ENCODE assay signal across 9 cellular contexts in the genomic region with DNA sequence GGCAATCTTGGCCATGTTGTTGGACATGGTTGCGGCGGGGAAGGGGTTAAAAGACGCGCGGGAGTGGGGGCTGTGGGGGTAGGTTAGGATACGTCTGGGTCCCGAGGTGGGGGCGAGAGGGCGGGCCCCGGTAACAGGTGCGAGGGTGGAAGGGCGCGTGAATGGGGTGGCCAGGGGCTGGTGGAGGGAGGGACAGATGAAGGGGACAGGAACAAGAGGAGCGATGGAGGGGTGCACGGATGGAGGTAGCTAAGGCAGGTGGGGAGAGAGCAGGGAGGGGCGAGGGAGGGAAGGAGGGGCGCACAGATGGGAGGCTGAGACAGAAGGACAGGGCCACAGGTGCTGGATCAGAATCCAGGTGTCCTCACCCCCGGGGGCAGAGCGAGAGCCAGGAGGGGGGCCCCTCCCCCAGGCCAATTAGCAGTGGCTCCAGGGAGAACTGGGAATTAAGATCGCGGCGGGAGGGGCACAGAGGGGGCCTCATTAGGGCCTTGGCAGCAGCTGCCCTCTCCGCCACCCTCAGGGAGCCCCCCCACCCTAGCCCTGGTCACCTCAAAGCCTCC. TPM values are rescaled to one million over a fixed set of nuclear protein-coding genes. Genes with fewer than 3 reads are reported as not detected.
DNase-seq lines count a peak whose midpoint lies in the region; ATAC-seq and TF ChIP-seq lines count a peak whose summit lies in the region.
"Had no signal": no experiment of that assay in that cellular context is flagged by ENCODE, and none has a peak within 500 bp of the region (broad histone marks: within the 10 kb centered on the region; RNA-seq: fewer than 3 reads in every experiment).

No MANE protein-coding gene starts in this region.

- no peak overlapping the region for H3K9ac ChIP-seq in iPS-20b (ENCODE audit: low read depth, low read length)

- H3K4me3 ChIP-seq in AG10803 (ENCODE audit: low read length) (peak overlapping the region; percentile 55), iPS-20b (ENCODE audit: low read length) (peak overlapping the region; percentile 73; the same call in 1 of the 2 replicates)

- CTCF ChIA-PET in activated CD8-positive, alpha-beta T cell treated with anti-CD3 and anti-CD28 coated beads, Interleukin-2, amount 10 ng/mL, durations not matched to agents 7 days and 5 days (lab: Charles Lee) = interaction anchor here (1.0 to 15.9 kb wide), 4 partner anchors 18 to 106 kb away, joined by 3 to 245 read pairs (median 18); a partner anchor contains a TSS

- no peak for DNase-seq in AG10803 (ENCODE audit: low read depth)
- no peak for DNase-seq in HFFc6
- DNase-seq in activated CD8-positive, alpha-beta T cell treated with anti-CD3 and anti-CD28 coated beads, Interleukin-2, amount 10 ng/mL, durations not matched to agents 7 days and 5 days = no peak
- DNase-seq in DMS79 treated with DMSO at 0.1 percent for 48 hours (lab: John Stamatoyannopoulos, UW) = no peak

- H3K9me3 Mint-ChIP-seq in HFFc6 = no peaks in the 10 kb centered on the region
- no peaks in the 10 kb centered on the region for H3K9me3 Mint-ChIP-seq in activated CD8-positive, alpha-beta T cell treated with anti-CD3 and anti-CD28 coated beads, Interleukin-2, amount 10 ng/mL, durations not matched to agents 7 days and 5 days (ENCODE audit: insufficient read depth)

- peaks cover 77% of the 10 kb centered on the region for H3K27me3 ChIP-seq in iPS-20b (ENCODE audit: insufficient read depth, low read length)

- no peaks in the 10 kb centered on the region for H3K9me3 ChIP-seq in iPS-20b (ENCODE audit: insufficient read depth, low read depth, low read length)

- H3K4me3 Mint-ChIP-seq in HFFc6 = peak overlapping the region; percentile 46; the same call in 1 of the 2 replicates
- peak overlapping the region; percentile 39 for H3K4me3 Mint-ChIP-seq in activated CD8-positive, alpha-beta T cell treated with anti-CD3 and anti-CD28 coated beads, Interleukin-2, amount 10 ng/mL, durations not matched to agents 7 days and 5 days

- no peak overlapping the region for H3K27ac ChIP-seq in iPS-20b (ENCODE audit: low read length)
- H3K27ac ChIP-seq: HL-60 had no signal

- H3K27me3 Mint-ChIP-seq in HFFc6 (ENCODE audit: insufficient read depth) = no peaks in the 10 kb centered on the region; the same call in 1 of the 2 replicates
- H3K27me3 Mint-ChIP-seq in activated CD8-positive, alpha-beta T cell treated with anti-CD3 and anti-CD28 coated beads, Interleukin-2, amount 10 ng/mL, durations not matched to agents 7 days and 5 days (ENCODE audit: low read depth) = peaks cover 2% of the 10 kb centered on the region

- no peak overlapping the region for H3K27ac Mint-ChIP-seq in HFFc6
- H3K27ac Mint-ChIP-seq in activated CD8-positive, alpha-beta T cell treated with anti-CD3 and anti-CD28 coated beads, Interleukin-2, amount 10 ng/mL, durations not matched to agents 7 days and 5 days = no peak overlapping the region

- no peaks in the 10 kb centered on the region for H3K36me3 ChIP-seq in iPS-20b (ENCODE audit: insufficient read depth, low read depth, low read length)

- peaks cover 10% of the 10 kb centered on the region for H3K4me1 ChIP-seq in iPS-20b (ENCODE audit: insufficient read depth, low read length)

- TF ChIP-seq CTCF in AG10803 (conservative IDR thresholded peaks at IDR 0.05; ENCODE audit: low read length) = no peak
- no peak for TF ChIP-seq CTCF in HFFc6 (IDR thresholded peaks at IDR 0.05)

- ATAC-seq in activated CD8-positive, alpha-beta T cell treated with anti-CD3 and anti-CD28 coated beads, Interleukin-2, amount 10 ng/mL, durations not matched to agents 7 days and 5 days = no peak
- ATAC-seq in GM21526 (IDR thresholded peaks at IDR 0.05; ENCODE audit: low FRiP score, unreplicated experiment) = no peak
- no peak for ATAC-seq in activated CD4-positive, CD25-positive, alpha-beta regulatory T cell treated with anti-CD3 and anti-CD28 coated beads, Interleukin-2, amount 50 U/mL, for 24 hours
- ATAC-seq in HG03139 (IDR thresholded peaks at IDR 0.05; ENCODE audit: unreplicated experiment) = no peak

- peaks cover 28% of the 10 kb centered on the region for H3K4me1 Mint-ChIP-seq in HFFc6 (ENCODE audit: low read depth)
- H3K4me1 Mint-ChIP-seq in activated CD8-positive, alpha-beta T cell treated with anti-CD3 and anti-CD28 coated beads, Interleukin-2, amount 10 ng/mL, durations not matched to agents 7 days and 5 days (ENCODE audit: low read depth) = peaks cover 27% of the 10 kb centered on the region

- POLR2A ChIA-PET in activated CD8-positive, alpha-beta T cell treated with anti-CD3 and anti-CD28 coated beads, Interleukin-2, amount 10 ng/mL, durations not matched to agents 7 days and 5 days (lab: Charles Lee) = interaction anchor here (0.6 to 2.7 kb wide), 3 partner anchors 18 to 111 kb away, joined by 3 to 14 read pairs (median 4); no protein-coding TSS in a partner anchor

- no peaks in the 10 kb centered on the region for H3K36me3 Mint-ChIP-seq in HFFc6 (ENCODE audit: low read depth)
- H3K36me3 Mint-ChIP-seq in activated CD8-positive, alpha-beta T cell treated with anti-CD3 and anti-CD28 coated beads, Interleukin-2, amount 10 ng/mL, durations not matched to agents 7 days and 5 days (ENCODE audit: low read depth) = no peaks in the 10 kb centered on the region

RNA-seq across cellular contexts. Expression of a gene that starts 1.3 kb away (rescaled TPM):
- not detected for total RNA-seq in HFFc6 (2021; fragmentation: NEBNext Ultra II Directional; extraction: Animal tissue kit (Norgen Biotek cat#: 25700))
- total RNA-seq in activated CD8-positive, alpha-beta T cell treated with anti-CD3 and anti-CD28 coated beads, Interleukin-2, amount 10 ng/mL, durations not matched to agents 7 days and 5 days = not detected

RNA-seq across cellular contexts. Expression of a gene that starts 9.8 kb away (rescaled TPM):
- 10 to 100 TPM; 16.0 to 26.6 (median 17.9) TPM for total RNA-seq in HFFc6 (2021; fragmentation: NEBNext Ultra II Directional; extraction: Animal tissue kit (Norgen Biotek cat#: 25700))
- 10 to 100 TPM in 1 of 2 experiments, 1 to 10 TPM in 1; 8.8 to 10.4 TPM for total RNA-seq in activated CD8-positive, alpha-beta T cell treated with anti-CD3 and anti-CD28 coated beads, Interleukin-2, amount 10 ng/mL, durations not matched to agents 7 days and 5 days

RNA-seq across cellular contexts. Expression of a gene that starts 26.2 kb away (rescaled TPM):
- total RNA-seq in HFFc6 (2021; fragmentation: NEBNext Ultra II Directional; extraction: Animal tissue kit (Norgen Biotek cat#: 25700)) = 10 to 100 TPM; 12.6 to 17.2 (median 15.5) TPM
- total RNA-seq in activated CD8-positive, alpha-beta T cell treated with anti-CD3 and anti-CD28 coated beads, Interleukin-2, amount 10 ng/mL, durations not matched to agents 7 days and 5 days = under 1 TPM; 0.42 TPM

RNA-seq across cellular contexts. Expression of a gene that starts 33.6 kb away (rescaled TPM):
- 100 to 1,000 TPM; 445 to 561 (median 538) TPM for total RNA-seq in HFFc6 (2021; fragmentation: NEBNext Ultra II Directional; extraction: Animal tissue kit (Norgen Biotek cat#: 25700))
- total RNA-seq in activated CD8-positive, alpha-beta T cell treated with anti-CD3 and anti-CD28 coated beads, Interleukin-2, amount 10 ng/mL, durations not matched to agents 7 days and 5 days = 100 to 1,000 TPM; 646 to 682 TPM

Comparison
In these comparisons a context has a peak if more than half of its experiments do, and no peak if none do; other contexts are left out.
1. RNA of a gene that starts 26.2 kb away (total RNA-seq): 12.6 to 17.2 TPM in HFFc6; 0.42 TPM in activated CD8-positive, alpha-beta T cell treated with anti-CD3 and anti-CD28 coated beads, Interleukin-2, amount 10 ng/mL, durations not matched to agents 7 days and 5 days; every median in the first group is over 4 times any median in the second.